In the genomic region with DNA sequence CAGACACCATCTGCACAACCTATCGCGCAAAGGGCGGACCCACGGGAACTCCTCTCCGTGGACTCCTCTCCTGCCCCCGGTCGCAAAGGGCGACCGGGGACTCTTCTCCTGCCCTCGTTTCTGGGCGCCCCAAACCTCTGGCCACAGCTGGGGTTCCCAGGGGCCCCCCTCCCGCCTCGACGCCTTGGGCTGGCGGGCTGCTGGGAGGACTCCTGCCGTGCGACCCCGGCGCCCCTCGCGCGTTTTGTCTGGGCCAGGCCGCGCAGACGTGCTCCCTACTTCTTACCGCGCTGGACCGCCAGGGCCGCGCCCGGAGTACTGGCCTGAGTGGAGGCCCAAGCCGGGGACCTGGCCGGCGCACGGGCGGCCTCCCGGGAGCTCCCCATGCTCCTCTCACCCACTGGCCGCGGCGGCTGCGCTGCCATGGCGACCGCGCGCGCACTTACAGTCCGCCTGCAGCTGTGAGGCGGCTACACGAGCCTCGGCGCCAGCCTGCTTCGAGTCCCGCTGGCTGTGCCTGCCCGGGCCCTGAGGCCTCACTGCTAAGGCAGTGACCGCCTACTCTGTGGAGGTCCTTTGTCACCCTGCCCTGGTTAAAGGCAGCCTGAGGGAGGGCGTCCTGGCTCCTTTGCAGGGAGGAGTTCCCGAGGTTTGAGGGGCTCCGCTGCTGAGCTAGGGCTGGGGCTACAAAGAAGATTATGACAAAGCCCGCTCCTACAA, we compare ENCODE assay signal across 8 cellular contexts. TPM values are rescaled to one million over a fixed set of nuclear protein-coding genes. Genes with fewer than 3 reads are reported as not detected.
DNase-seq lines count a peak whose midpoint lies in the region; ATAC-seq and TF ChIP-seq lines count a peak whose summit lies in the region.

No MANE protein-coding gene starts in this region.

- H3K9me3 ChIP-seq in OCI-LY1 (ENCODE audit: low read length) = peaks cover 8% of the 10 kb centered on the region
- H3K9me3 ChIP-seq in neutrophil = no peaks in the 10 kb centered on the region
- H3K9me3 ChIP-seq in suprapubic skin = no peaks in the 10 kb centered on the region

- H3K27ac ChIP-seq in OCI-LY1 (ENCODE audit: low read depth, low read length, poor library complexity, severe bottlenecking) = no peak overlapping the region
- H3K27ac ChIP-seq in neutrophil = peak overlapping the region; percentile 13
- peak overlapping the region; percentile 73 for H3K27ac ChIP-seq in suprapubic skin

- peaks cover 37% of the 10 kb centered on the region for H3K4me1 ChIP-seq in OCI-LY1 (ENCODE audit: insufficient read depth, low read length, severe bottlenecking)
- H3K4me1 ChIP-seq in neutrophil (ENCODE audit: control insufficient read depth in 1 of 2, insufficient read depth in 1 of 2, low read depth in 1 of 2, low read length in 1 of 2) = peaks cover 29 to 31% of the 10 kb centered on the region in 2 experiments
- H3K4me1 ChIP-seq in suprapubic skin = peaks cover 26% of the 10 kb centered on the region

- no peak for TF ChIP-seq CTCF in OCI-LY1 (IDR thresholded peaks at IDR 0.05; ENCODE audit: low read length)
- TF ChIP-seq CTCF in neutrophil (IDR thresholded peaks at IDR 0.05) = no peak
- TF ChIP-seq CTCF in suprapubic skin (IDR thresholded peaks at IDR 0.05) = no peak

- WGBS in suprapubic skin = 3% methylated on average over 23 of the region's 59 CpGs

- H3K4me2 ChIP-seq in OCI-LY1 (ENCODE audit: low read length) = peak overlapping the region; percentile 97

- H3K27me3 ChIP-seq in OCI-LY1 (ENCODE audit: insufficient read depth, low read length) = peaks cover 6% of the 10 kb centered on the region; the same call in 1 of the 2 replicates
- peaks cover 12% of the 10 kb centered on the region for H3K27me3 ChIP-seq in neutrophil
- no peaks in the 10 kb centered on the region for H3K27me3 ChIP-seq in suprapubic skin

- H3K9me2 ChIP-seq in OCI-LY1 (ENCODE audit: low read depth, low read length) = no peaks in the 10 kb centered on the region

- no peak for TF ChIP-seq EP300 in suprapubic skin (IDR thresholded peaks at IDR 0.05)

- TF ChIP-seq POLR2A in suprapubic skin (IDR thresholded peaks at IDR 0.05) = no peak

- H3K79me2 ChIP-seq in OCI-LY1 (ENCODE audit: insufficient read depth, low read length) = no peaks in the 10 kb centered on the region

- H4K20me1 ChIP-seq in OCI-LY1 (ENCODE audit: insufficient read depth, low read length) = no peaks in the 10 kb centered on the region

- H3K4me3 ChIP-seq in OCI-LY1 (ENCODE audit: low read depth, low read length, poor library complexity, severe bottlenecking) (peak overlapping the region; percentile 65), neutrophil (ENCODE audit: low read depth in 1 of 2, low read length in 1 of 2) (peak overlapping the region; percentile 61 to 66), suprapubic skin (peak overlapping the region; percentile 82)

- H3K36me3 ChIP-seq in OCI-LY1 (ENCODE audit: insufficient read depth, low read length) (no peaks in the 10 kb centered on the region; the same call in 1 of the 2 replicates), neutrophil (no peaks in the 10 kb centered on the region), suprapubic skin (no peaks in the 10 kb centered on the region)

- H2AFZ ChIP-seq in OCI-LY1 (ENCODE audit: low read length) = peak overlapping the region; percentile 76

- ATAC-seq in HG03439 (IDR thresholded peaks at IDR 0.05; ENCODE audit: unreplicated experiment) = peak; percentile 64

- DNase-seq in C1 segment of cervical spinal cord (lab: John Stamatoyannopoulos, UW) = peak in 11 of 14 donors; percentile 11 to 71 (median 51)
- peak; percentile 27 for DNase-seq in GM19240 (ENCODE audit: insufficient read length, low spot score)
- peak; percentile 34 for DNase-seq in activated gamma-delta T cell treated with Interleukin-2 at 50 U/mL for 16 hours
- peak; percentile 55 for DNase-seq in globus pallidus (ENCODE audit: low spot score)
- peak in 1 of 2 donors; percentile 70 for DNase-seq in suprapubic skin (ENCODE audit: low spot score in 2 of 2)

- H3F3A ChIP-seq in OCI-LY1 (ENCODE audit: insufficient read depth, low read length) = 0 out of 2 replicates have a peak, but pooled peaks cover 6% of the 10 kb centered on the region

- H3K9ac ChIP-seq in OCI-LY1 (ENCODE audit: low read length) = peak overlapping the region; percentile 57

RNA-seq across cellular contexts. Expression of a gene that starts 0.4 kb away (rescaled TPM):
- total RNA-seq in suprapubic skin = not detected

RNA-seq across cellular contexts. Expression of a gene that starts 0.4 kb away (rescaled TPM):
- under 1 TPM; 0.34 to 0.89 (median 0.71) TPM for total RNA-seq in suprapubic skin

RNA-seq across cellular contexts. Expression of a gene that starts 39.1 kb away (rescaled TPM):
- total RNA-seq in suprapubic skin = 10 to 100 TPM; 13.6 to 19.2 (median 18.0) TPM

RNA-seq across cellular contexts. Expression of a gene that starts 42.9 kb away (rescaled TPM):
- total RNA-seq in suprapubic skin = under 1 TPM in 3 of 4 donors, not detected in 1; 0.39 to 0.68 (median 0.60) TPM

RNA-seq across cellular contexts. Expression of a gene that starts 47.4 kb away (rescaled TPM):
- 10 to 100 TPM; 33.2 to 61.7 (median 49.7) TPM for total RNA-seq in suprapubic skin
